1 cellular context compared by ENCODE assay signal in the genomic region with DNA sequence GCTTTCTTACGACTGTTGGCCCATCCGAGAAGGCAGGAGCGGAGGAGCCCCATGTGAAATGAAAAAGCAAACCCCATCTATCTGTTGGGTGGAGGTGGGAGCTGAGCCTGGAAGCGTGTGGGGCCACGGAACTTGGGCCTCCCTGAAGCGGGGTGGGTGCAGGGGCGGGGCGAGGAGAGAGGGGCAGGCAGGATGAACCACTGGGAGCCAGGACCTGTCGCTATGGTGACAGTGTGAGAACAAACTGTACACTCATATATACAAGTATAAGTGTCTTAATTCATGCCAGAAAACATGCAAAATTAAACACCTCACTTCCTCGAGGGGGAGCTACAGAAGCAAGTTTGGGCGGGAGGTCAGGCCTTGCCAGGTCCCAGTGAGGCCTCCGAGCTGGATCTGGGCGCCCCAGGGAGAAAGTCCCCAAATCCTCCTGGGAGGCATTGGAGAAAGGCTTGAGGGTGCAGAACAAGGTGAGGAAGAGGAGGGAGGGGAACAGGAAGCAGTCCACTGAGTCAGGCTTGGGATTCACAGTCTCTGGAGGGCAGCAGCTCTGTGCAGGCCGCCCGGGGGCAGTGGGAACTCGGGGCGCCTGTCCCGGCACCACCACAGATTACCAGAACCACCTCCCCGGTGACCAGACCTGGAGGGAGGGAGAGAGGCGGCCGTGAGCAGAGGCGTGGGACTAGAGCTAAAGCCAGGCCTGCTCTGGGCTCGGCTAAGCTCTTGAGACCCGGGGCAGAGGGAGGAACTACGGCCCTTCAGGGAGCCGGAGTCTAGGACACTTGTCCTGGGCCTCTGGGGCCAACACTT.
TF ChIP-seq lines count a peak whose summit lies in the region.

No MANE protein-coding gene starts in this region.

TF ChIP-seq in SK-N-SH, 30 proteins besides CTCF, POLR2A, EP300 and RAD21 (continued from another document):
- TF ChIP-seq PBX3 (IDR thresholded peaks at IDR 0.05), result no peak
